Comparison of ENCODE assay signal across 19 cellular contexts in the genomic region with DNA sequence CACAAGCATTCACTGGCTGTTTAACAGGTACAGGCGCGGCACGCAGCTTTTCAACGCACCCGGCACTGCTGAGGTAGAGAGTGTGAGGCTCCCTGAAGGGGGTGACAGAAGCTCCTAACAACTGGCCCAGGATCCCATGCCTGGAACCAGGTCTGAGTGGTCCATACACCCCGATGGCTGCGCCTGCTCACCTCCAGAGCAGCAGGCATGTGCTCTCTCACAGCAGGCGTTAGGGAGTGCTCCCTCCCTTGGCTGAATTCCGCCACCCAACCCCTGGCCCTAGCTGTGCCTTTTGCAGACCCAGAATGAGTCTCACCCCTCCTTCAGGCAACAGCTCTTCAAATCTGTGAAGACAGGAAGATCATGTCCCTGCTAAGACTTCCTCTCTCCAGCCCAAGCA.
DNase-seq lines count a peak whose midpoint lies in the region; ATAC-seq and TF ChIP-seq lines count a peak whose summit lies in the region.
"Had no signal": no experiment of that assay in that cellular context is flagged by ENCODE, and none has a peak within 500 bp of the region (broad histone marks: within the 10 kb centered on the region; RNA-seq: fewer than 3 reads in every experiment).

No MANE protein-coding gene starts in this region.

- H3K27me3 ChIP-seq in H9 (ENCODE audit: insufficient read depth, low read length) = no peaks in the 10 kb centered on the region
- no peaks in the 10 kb centered on the region for H3K27me3 ChIP-seq in neuronal stem cell (ENCODE audit: control insufficient read depth in 3 of 3, insufficient read depth in 3 of 3, low read depth in 1 of 3, low read length in 3 of 3)
- H3K27me3 ChIP-seq in psoas muscle (ENCODE audit: insufficient read depth in 3 of 3, low read length in 2 of 3) = no peaks in the 10 kb centered on the region
- H3K27me3 ChIP-seq: BE2C had no signal

- H3K18ac ChIP-seq in H9 (ENCODE audit: insufficient read length, low read depth, low read length) (no peak overlapping the region), neuronal stem cell (ENCODE audit: low read length) (peak overlapping the region; percentile 44)

- TF ChIP-seq CTCF in CD14-positive monocyte (IDR thresholded peaks at IDR 0.05) (no peak), H9 (conservative IDR thresholded peaks at IDR 0.05) (no peak), WTC11 (IDR thresholded peaks at IDR 0.05) (no peak), psoas muscle (IDR thresholded peaks at IDR 0.05) (no peak)

- no CpG with 5 or more reads among the region's 9 CpGs for WGBS in H9 (ENCODE audit: extremely low coverage, insufficient read length, low lambda C conversion rate)
- WGBS in neuronal stem cell (ENCODE audit: extremely low coverage in 2 of 2, insufficient read length in 2 of 2, insufficient replicate concordance in 1 of 2), 2 donors = no CpG with 5 or more reads among the region's 9 CpGs
- WGBS in psoas muscle, 3 donors = 88 to 96% (median 95%) methylated on average over 7 to 9 of the region's 9 CpGs

- CTCF ChIA-PET in WTC11 (lab: Charles Lee) = interaction anchor here (0.6 to 12.4 kb wide), 9 partner anchors 9 to 359 kb away, joined by 4 to 416 read pairs (median 13); no protein-coding TSS in a partner anchor

- no peak overlapping the region for H2AK5ac ChIP-seq in H9 (ENCODE audit: insufficient read length, low read length)
- no peak overlapping the region for H2AK5ac ChIP-seq in neuronal stem cell (ENCODE audit: low read depth, low read length)

- H3K27me3 Mint-ChIP-seq in CD14-positive monocyte (ENCODE audit: low read depth in 3 of 3) (peaks cover 0 to 2% (median 0%) of the 10 kb centered on the region in 3 donors), H9 (ENCODE audit: low read depth) (no peaks in the 10 kb centered on the region), WTC11 (ENCODE audit: low read depth) (no peaks in the 10 kb centered on the region)
- H3K27me3 Mint-ChIP-seq: CD4-positive, CD25-positive, alpha-beta regulatory T cell had no signal

- no peak overlapping the region for H2BK20ac ChIP-seq in H9 (ENCODE audit: low read depth, low read length, poor library complexity, severe bottlenecking)

- H3K27ac ChIP-seq in H9 (ENCODE audit: insufficient read length, low read depth, low read length) = peak overlapping the region; percentile 41
- H3K27ac ChIP-seq in neuronal stem cell (replicated peaks; ENCODE audit: low read length) = no peak overlapping the region
- H3K27ac ChIP-seq in psoas muscle = no peak overlapping the region

- no peak overlapping the region for H4K5ac ChIP-seq in H9 (ENCODE audit: insufficient read length, low read depth, low read length)

- no peak overlapping the region for H3K23ac ChIP-seq in H9 (ENCODE audit: insufficient read length, low read depth, low read length)
- H3K23ac ChIP-seq in neuronal stem cell (ENCODE audit: low read depth, low read length, poor library complexity) = no peak overlapping the region

- H3K9ac ChIP-seq in H9 (ENCODE audit: extremely low read depth, insufficient read length, low read length) = no peak overlapping the region
- no peak overlapping the region for H3K9ac ChIP-seq in neuronal stem cell (ENCODE audit: low read depth, low read length, poor library complexity)

- H2BK12ac ChIP-seq in H9 (ENCODE audit: insufficient read length, low read depth, low read length) = no peak overlapping the region
- no peak overlapping the region for H2BK12ac ChIP-seq in neuronal stem cell (ENCODE audit: low read length)

- H3K27ac Mint-ChIP-seq in CD14-positive monocyte = peak overlapping the region in 4 of 7 donors; percentile 9 to 61 (median 31)
- peak overlapping the region; percentile 59 to 96 (median 85); a peak in 5 of 7 replicates for H3K27ac Mint-ChIP-seq in H9
- peak overlapping the region; percentile 89 for H3K27ac Mint-ChIP-seq in WTC11

- ATAC-seq in WTC11 (peak; percentile 45), psoas muscle (no peak)

- no peaks in the 10 kb centered on the region for H3K9me3 Mint-ChIP-seq in CD14-positive monocyte
- no peaks in the 10 kb centered on the region for H3K9me3 Mint-ChIP-seq in H9
- H3K9me3 Mint-ChIP-seq in WTC11 = no peaks in the 10 kb centered on the region
- H3K9me3 Mint-ChIP-seq: CD4-positive, CD25-positive, alpha-beta regulatory T cell had no signal

- no peak overlapping the region for H3T11ph ChIP-seq in H9 (ENCODE audit: low read length)

- H3K4ac ChIP-seq in H9 (ENCODE audit: low read depth, low read length) (no peak overlapping the region), neuronal stem cell (ENCODE audit: low read length) (no peak overlapping the region)

- H3K4me2 ChIP-seq in H9 (ENCODE audit: insufficient read depth, insufficient read length, low read length) = no peak overlapping the region
- no peak overlapping the region for H3K4me2 ChIP-seq in neuronal stem cell (ENCODE audit: insufficient read depth, low read length, poor library complexity, severe bottlenecking)

- no peak overlapping the region; the same call in 1 of the 2 replicates for H3K14ac ChIP-seq in H9 (ENCODE audit: insufficient read depth, low read length)
- no peak overlapping the region for H3K14ac ChIP-seq in neuronal stem cell (ENCODE audit: low read length)

- no peaks in the 10 kb centered on the region for H4K20me1 ChIP-seq in H9 (ENCODE audit: control insufficient read depth, insufficient read depth, insufficient read length)

- H2BK120ac ChIP-seq in H9 (ENCODE audit: low read depth, low read length, poor library complexity, severe bottlenecking) = no peak overlapping the region
- no peak overlapping the region for H2BK120ac ChIP-seq in neuronal stem cell (ENCODE audit: low read depth, low read length)

- H4K8ac ChIP-seq in H9 (replicated peaks; ENCODE audit: insufficient read length, low read depth, low read length) (no peak overlapping the region), neuronal stem cell (ENCODE audit: low read depth, low read length) (no peak overlapping the region)

- H3K56ac ChIP-seq in H9 (ENCODE audit: insufficient read length, low read depth, low read length) = no peak overlapping the region

- H2AFZ ChIP-seq in H9 (ENCODE audit: low read length) (no peak overlapping the region), neuronal stem cell (ENCODE audit: low read length) (no peak overlapping the region)

- no peak overlapping the region for H2BK15ac ChIP-seq in H9 (ENCODE audit: low read depth, low read length)
- no peak overlapping the region for H2BK15ac ChIP-seq in neuronal stem cell (ENCODE audit: low read length)

- no peak overlapping the region for H3K4me3 Mint-ChIP-seq in CD14-positive monocyte
- no peak overlapping the region; a peak in 1 of 5 replicates for H3K4me3 Mint-ChIP-seq in H9
- H3K4me3 Mint-ChIP-seq in WTC11 = no peak overlapping the region
- H3K4me3 Mint-ChIP-seq: CD4-positive, CD25-positive, alpha-beta regulatory T cell had no signal

- H3K36me3 ChIP-seq in neuronal stem cell (replicated peaks in 1 of 2; ENCODE audit: control insufficient read depth in 2 of 2, insufficient read depth in 2 of 2, low read length in 2 of 2) = peaks cover 11 to 60% of the 10 kb centered on the region in 2 donors
- peaks cover 12 to 44% of the 10 kb centered on the region in 2 donors for H3K36me3 ChIP-seq in psoas muscle (ENCODE audit: insufficient read depth in 1 of 2, low read depth in 1 of 2)

- no peak overlapping the region for H3K4me3 ChIP-seq in neuronal stem cell (ENCODE audit: low read length in 2 of 2)
- H3K4me3 ChIP-seq in psoas muscle = no peak overlapping the region

- H3K23me2 ChIP-seq in H9 (ENCODE audit: insufficient read length, low read depth, low read length, poor library complexity, severe bottlenecking) = no peaks in the 10 kb centered on the region

- H3K79me1 ChIP-seq in H9 (ENCODE audit: insufficient read depth, low read depth, low read length, poor library complexity, severe bottlenecking) (no peaks in the 10 kb centered on the region), neuronal stem cell (ENCODE audit: low read depth, low read length) (no peaks in the 10 kb centered on the region)

- H4K91ac ChIP-seq in H9 (ENCODE audit: insufficient read length, low read depth, low read length) (no peak overlapping the region), neuronal stem cell (ENCODE audit: low read depth, low read length, poor library complexity) (no peak overlapping the region)

- POLR2A ChIA-PET in WTC11 (lab: Charles Lee) = interaction anchor here (0.9 kb wide), 1 partner anchor 18 kb away, joined by 4 read pairs; no protein-coding TSS in a partner anchor

- H3K36me3 Mint-ChIP-seq in CD14-positive monocyte (peaks cover 46 to 49% of the 10 kb centered on the region in 2 donors), H9 (ENCODE audit: insufficient read depth in 1 of 3, low read depth in 3 of 3) (peaks cover 15 to 33% (median 18%) of the 10 kb centered on the region in 3 experiments), WTC11 (peaks cover 23% of the 10 kb centered on the region)

- H3K9me3 ChIP-seq in H9 (ENCODE audit: control insufficient read depth, low read depth, low read length) (no peaks in the 10 kb centered on the region), neuronal stem cell (replicated peaks in 1 of 2; ENCODE audit: control insufficient read depth in 2 of 2, insufficient read depth in 1 of 2, low read depth in 1 of 2, low read length in 2 of 2) (peaks cover 0 to 5% of the 10 kb centered on the region in 2 donors), psoas muscle (no peaks in the 10 kb centered on the region)
- H3K9me3 ChIP-seq: BE2C had no signal

- peaks cover 3% of the 10 kb centered on the region; the same call in 1 of the 2 replicates for H3K4me1 ChIP-seq in H9 (ENCODE audit: insufficient read depth, low read length)
- H3K4me1 ChIP-seq in neuronal stem cell (ENCODE audit: control insufficient read depth in 2 of 2, insufficient read depth in 1 of 2, low read depth in 1 of 2, low read length in 2 of 2) = peaks cover 0 to 1% of the 10 kb centered on the region in 2 donors
- H3K4me1 ChIP-seq in psoas muscle = peaks cover 19% of the 10 kb centered on the region
- H3K4me1 ChIP-seq: BE2C had no signal

- H3K79me2 ChIP-seq in H9 (ENCODE audit: insufficient read depth, low read length) = no peaks in the 10 kb centered on the region

- intact Hi-C loops in CD14-positive monocyte (cut with micrococcal nuclease) (no loop called here), psoas muscle (cut with DNase I) (no loop called here)

- H2BK5ac ChIP-seq in H9 (ENCODE audit: insufficient read length, low read length) (no peak overlapping the region), neuronal stem cell (ENCODE audit: low read length) (no peak overlapping the region)

- H3K4me1 Mint-ChIP-seq in CD14-positive monocyte = no peaks in the 10 kb centered on the region
- H3K4me1 Mint-ChIP-seq in H9 = peaks cover 19 to 26% of the 10 kb centered on the region in 2 experiments
- H3K4me1 Mint-ChIP-seq in WTC11 = peaks cover 36% of the 10 kb centered on the region

- DNase-seq in CD14-positive monocyte (ENCODE audit: low spot score) (no peak), H9 (no peak), WTC11 (ENCODE audit: low spot score) (no peak), neuronal stem cell (ENCODE audit: low spot score) (no peak), HT-29 (ENCODE audit: low spot score) (no peak), psoas muscle (no peak)
- DNase-seq in activated CD4-positive, alpha-beta T cell treated with anti-CD3 and anti-CD28 coated beads for 48 hours = no peak
- DNase-seq: BE2C; CD4-positive, CD25-positive, alpha-beta regulatory T cell; COR-L47; DND-41; GOT3; KBM-7; NCI-H1092; NCI-H1436; NCI-H187 treated with DMSO at 0.1 percent for 48 hours; NCI-H226; NCI-H748 treated with DMSO at 0.1 percent for 48 hours; SIG-M5 had no signal

TF ChIP-seq in WTC11, 78 proteins besides CTCF, POLR2A, EP300 and RAD21 (continues in another document):
- TF ChIP-seq ZNF416 (CRISPR knock-in tag; IDR thresholded peaks at IDR 0.05) = no peak

Comparison
In these comparisons a context has a peak if more than half of its experiments do, and no peak if none do; other contexts are left out.
1. H3K27ac Mint-ChIP-seq: peak in every context shown above with its lines; median percentile 89 in WTC11; 85 in H9; 31 in CD14-positive monocyte.